30 cellular contexts compared by ENCODE assay signal in the genomic region with DNA sequence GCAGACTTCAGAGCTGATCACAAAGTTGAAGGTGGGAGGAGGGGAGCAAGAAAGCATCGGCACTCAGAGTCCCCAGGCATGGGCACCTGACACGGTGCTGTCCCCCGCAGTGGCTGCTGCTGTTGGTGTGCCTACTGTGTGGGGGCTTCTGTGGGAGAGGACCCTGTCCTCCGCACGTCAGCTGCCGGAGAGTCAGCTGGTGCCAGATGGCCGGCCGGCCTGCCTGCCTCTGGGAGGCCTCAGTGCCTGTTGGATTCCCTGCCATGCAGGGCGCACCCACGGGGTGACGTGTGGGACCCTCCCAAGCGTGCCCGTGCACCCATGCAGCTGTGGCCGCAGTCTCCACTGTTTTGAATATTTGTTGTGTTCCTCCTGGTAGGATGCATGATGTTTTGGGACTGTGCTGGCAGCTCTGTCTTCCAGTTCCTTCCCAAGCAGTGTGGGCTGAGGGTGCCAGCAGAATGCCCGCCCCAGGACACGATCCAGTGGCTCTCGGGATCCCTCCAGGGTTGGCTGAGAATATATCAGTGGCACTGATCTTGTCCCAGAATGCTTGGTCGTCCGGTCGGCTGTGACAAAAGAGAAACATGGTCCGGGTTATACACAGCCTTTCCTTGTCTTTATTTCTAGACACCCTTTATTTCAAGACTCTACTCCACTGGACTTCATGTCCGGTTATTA.
"Had no signal": no experiment of that assay in that cellular context is flagged by ENCODE, and none has a peak within 500 bp of the region (broad histone marks: within the 10 kb centered on the region; RNA-seq: fewer than 3 reads in every experiment).

No MANE protein-coding gene starts in this region.

- H3K27me3 Mint-ChIP-seq: activated CD4-positive, alpha-beta T cell treated with anti-CD3 and anti-CD28 coated beads for 36 hours; activated CD8-positive, alpha-beta T cell treated with anti-CD3 and anti-CD28 coated beads for 36 hours; activated naive CD4-positive, alpha-beta T cell treated with anti-CD3 and anti-CD28 coated beads, Interleukin-2, amount 50 U/mL, for 24 hours; activated naive CD8-positive, alpha-beta T cell treated with anti-CD3 and anti-CD28 coated beads for 36 hours; activated naive CD8-positive, alpha-beta T cell treated with anti-CD3 and anti-CD28 coated beads, Interleukin-2, amount 50 U/mL, for 24 hours; T-cell had no signal

- H3K4me1 ChIP-seq: adrenal gland, ascending aorta, breast epithelium, colonic mucosa had no signal

- H3K27ac ChIP-seq: adrenal gland, ascending aorta, breast epithelium, cardiac muscle cell, colonic mucosa, epithelial cell of prostate had no signal

- H3K4me1 Mint-ChIP-seq: activated CD4-positive, alpha-beta T cell treated with anti-CD3 and anti-CD28 coated beads for 36 hours; activated naive CD4-positive, alpha-beta T cell treated with anti-CD3 and anti-CD28 coated beads, Interleukin-2, amount 50 U/mL, for 24 hours; activated naive CD8-positive, alpha-beta T cell treated with anti-CD3 and anti-CD28 coated beads for 36 hours had no signal

- H3K27me3 ChIP-seq: adrenal gland, ascending aorta, breast epithelium, cardiac muscle cell, colonic mucosa had no signal

- DNase-seq: activated CD4-positive, alpha-beta T cell treated with anti-CD3 and anti-CD28 coated beads for 36 hours; activated CD4-positive, alpha-beta T cell treated with anti-CD3 and anti-CD28 coated beads, Interleukin-2, amount 50 U/mL, for 1 hour; activated CD4-positive, alpha-beta T cell treated with anti-CD3 and anti-CD28 coated beads, Interleukin-2, amount 50 U/mL, for 48 hours; activated CD4-positive, CD25-positive, alpha-beta regulatory T cell; activated CD4-positive, CD25-positive, alpha-beta regulatory T cell treated with anti-CD3 and anti-CD28 coated beads, Interleukin-2, amount 50 U/mL, for 72 hours; activated CD8-positive, alpha-beta memory T cell treated with anti-CD3 and anti-CD28 coated beads for 24 hours; activated CD8-positive, alpha-beta T cell treated with anti-CD3 and anti-CD28 coated beads for 36 hours; activated effector memory CD4-positive, alpha-beta T cell treated with anti-CD3 and anti-CD28 coated beads, Interleukin-2, amount 50 U/mL, for 16 hours; activated naive CD4-positive, alpha-beta T cell treated with anti-CD3 and anti-CD28 coated beads for 36 hours; activated naive CD8-positive, alpha-beta T cell treated with anti-CD3 and anti-CD28 coated beads for 36 hours; activated naive CD8-positive, alpha-beta T cell treated with anti-CD3 and anti-CD28 coated beads, Interleukin-2, amount 50 U/mL, for 24 hours; activated T-cell treated with anti-CD3 and anti-CD28 coated beads, Interleukin-2, amount 50 U/mL, for 4 hours; adrenal gland; central memory CD4-positive, alpha-beta T cell; cerebellar nuclear complex; colonic mucosa; effector CD8-positive, alpha-beta T cell; foreskin fibroblast; SW 1271; T-cell; T1000 had no signal

- H3K4me3 ChIP-seq: adrenal gland, ascending aorta, breast epithelium, cardiac muscle cell, colonic mucosa had no signal

- ATAC-seq: activated CD4-positive, alpha-beta T cell treated with anti-CD3 and anti-CD28 coated beads for 36 hours; activated CD8-positive, alpha-beta T cell treated with anti-CD3 and anti-CD28 coated beads for 36 hours; activated naive CD8-positive, alpha-beta T cell treated with anti-CD3 and anti-CD28 coated beads, Interleukin-2, amount 50 U/mL, for 24 hours; activated T-cell treated with anti-CD3 and anti-CD28 coated beads, Interleukin-2, amount 50 U/mL, for 4 hours; T-cell had no signal

- H3K9me3 ChIP-seq: adrenal gland, ascending aorta, breast epithelium, colonic mucosa had no signal

- H3K27ac Mint-ChIP-seq: activated CD4-positive, alpha-beta T cell treated with anti-CD3 and anti-CD28 coated beads for 36 hours; activated CD8-positive, alpha-beta T cell treated with anti-CD3 and anti-CD28 coated beads for 36 hours; activated naive CD4-positive, alpha-beta T cell treated with anti-CD3 and anti-CD28 coated beads for 36 hours; activated naive CD4-positive, alpha-beta T cell treated with anti-CD3 and anti-CD28 coated beads, Interleukin-2, amount 50 U/mL, for 24 hours; activated naive CD8-positive, alpha-beta T cell treated with anti-CD3 and anti-CD28 coated beads for 36 hours; activated T-helper 2 cell treated with anti-CD3 and anti-CD28 coated beads, Interferon-gamma antibody, Interleukin-2, Interleukin-4, amounts not matched to agents 10 μg/mL and 5 μg/mL and 100 μg/mL, durations not matched to agents 14 hours and 24 hours and 36 hours; brain; T-cell; T-helper 1 cell treated with Interleukin-12 subunit alpha and Interleukin-12 subunit beta and Interleukin-4 antibody, amounts not matched to agents 30 μg/mL and 1 μg/mL, for 36 hours; T-helper 2 cell treated with Interferon-gamma antibody and Interleukin-4, amounts not matched to agents 5 μg/mL and 100 μg/mL, for 36 hours had no signal

- H3K36me3 Mint-ChIP-seq: brain had no signal

- H3K9me3 Mint-ChIP-seq: activated CD8-positive, alpha-beta T cell treated with anti-CD3 and anti-CD28 coated beads for 36 hours; activated naive CD4-positive, alpha-beta T cell treated with anti-CD3 and anti-CD28 coated beads for 36 hours; activated naive CD4-positive, alpha-beta T cell treated with anti-CD3 and anti-CD28 coated beads, Interleukin-2, amount 50 U/mL, for 24 hours; activated naive CD8-positive, alpha-beta T cell treated with anti-CD3 and anti-CD28 coated beads for 36 hours; activated naive CD8-positive, alpha-beta T cell treated with anti-CD3 and anti-CD28 coated beads, Interleukin-2, amount 50 U/mL, for 24 hours; activated T-cell treated with anti-CD3 and anti-CD28 coated beads, Interleukin-2, amount 50 U/mL, for 4 hours; activated T-helper 2 cell treated with anti-CD3 and anti-CD28 coated beads, Interferon-gamma antibody, Interleukin-2, Interleukin-4, amounts not matched to agents 10 μg/mL and 5 μg/mL and 100 μg/mL, durations not matched to agents 14 hours and 24 hours and 36 hours; brain; T-cell; T-helper 1 cell treated with Interleukin-12 subunit alpha and Interleukin-12 subunit beta and Interleukin-4 antibody, amounts not matched to agents 30 μg/mL and 1 μg/mL, for 36 hours; T-helper 2 cell treated with Interferon-gamma antibody and Interleukin-4, amounts not matched to agents 5 μg/mL and 100 μg/mL, for 36 hours had no signal

- H3K4me3 Mint-ChIP-seq: activated CD4-positive, alpha-beta T cell treated with anti-CD3 and anti-CD28 coated beads for 36 hours; activated CD8-positive, alpha-beta T cell treated with anti-CD3 and anti-CD28 coated beads for 36 hours; activated naive CD4-positive, alpha-beta T cell treated with anti-CD3 and anti-CD28 coated beads for 36 hours; activated naive CD4-positive, alpha-beta T cell treated with anti-CD3 and anti-CD28 coated beads, Interleukin-2, amount 50 U/mL, for 24 hours; activated naive CD8-positive, alpha-beta T cell treated with anti-CD3 and anti-CD28 coated beads for 36 hours; activated naive CD8-positive, alpha-beta T cell treated with anti-CD3 and anti-CD28 coated beads, Interleukin-2, amount 50 U/mL, for 24 hours; activated T-cell treated with anti-CD3 and anti-CD28 coated beads, Interleukin-2, amount 50 U/mL, for 4 hours; brain; T-cell; T-helper 1 cell treated with Interleukin-12 subunit alpha and Interleukin-12 subunit beta and Interleukin-4 antibody, amounts not matched to agents 30 μg/mL and 1 μg/mL, for 36 hours; T-helper 2 cell treated with Interferon-gamma antibody and Interleukin-4, amounts not matched to agents 5 μg/mL and 100 μg/mL, for 36 hours had no signal

- H3K36me3 ChIP-seq: adrenal gland, ascending aorta, breast epithelium, cardiac muscle cell, colonic mucosa had no signal
